In genomic region chr12:6294533-6295186, GRCh38 we compare ENCODE assay signal across 1 cellular context.
TF ChIP-seq lines count a peak whose summit lies in the region.

No MANE protein-coding gene starts in this region.

TF ChIP-seq in HepG2, 621 proteins besides CTCF, POLR2A, EP300 and RAD21 (continued from another document and continues in another):
- TF ChIP-seq GMEB2 (CRISPR knock-in tag; IDR thresholded peaks at IDR 0.05; ENCODE audit: low read depth) (no peak), THRA (CRISPR knock-in tag; IDR thresholded peaks at IDR 0.05; ENCODE audit: borderline replicate concordance) (0 out of 2 replicates have a peak, but pooled peaks have one; percentile 23), RFXAP (CRISPR knock-in tag; IDR thresholded peaks at IDR 0.05; ENCODE audit: borderline replicate concordance) (no peak), HDAC1 (CRISPR knock-in tag; IDR thresholded peaks at IDR 0.05) (peak; percentile 41), HMGXB3 (CRISPR knock-in tag; IDR thresholded peaks at IDR 0.05; ENCODE audit: borderline replicate concordance) (no peak), BORCS8-MEF2B (CRISPR knock-in tag; IDR thresholded peaks at IDR 0.05) (0 out of 2 replicates have a peak, but pooled peaks have one; percentile 12), SAFB2 (CRISPR knock-in tag; IDR thresholded peaks at IDR 0.05; ENCODE audit: borderline replicate concordance, low read depth) (no peak), ZNF407 (CRISPR knock-in tag; IDR thresholded peaks at IDR 0.05; ENCODE audit: not compliant biosample characterization) (no peak), SP140L (CRISPR knock-in tag; IDR thresholded peaks at IDR 0.05; ENCODE audit: borderline replicate concordance) (no peak), ARNT2 (CRISPR knock-in tag; IDR thresholded peaks at IDR 0.05; ENCODE audit: low read depth) (no peak), SAP130 (CRISPR knock-in tag; IDR thresholded peaks at IDR 0.05; ENCODE audit: low read depth) (peak; percentile 4; the same call in 1 of the 2 replicates), ZNF362 (CRISPR knock-in tag; IDR thresholded peaks at IDR 0.05; ENCODE audit: borderline replicate concordance) (peak; percentile 96), RAD51 (IDR thresholded peaks at IDR 0.05; ENCODE audit: borderline replicate concordance) (no peak), PHB2 (IDR thresholded peaks at IDR 0.05; ENCODE audit: partially characterized antibody) (no peak), ZBTB26 (CRISPR knock-in tag; IDR thresholded peaks at IDR 0.05; ENCODE audit: borderline replicate concordance) (no peak), YEATS2 (CRISPR knock-in tag; IDR thresholded peaks at IDR 0.05; ENCODE audit: borderline replicate concordance) (no peak), RXRB (CRISPR knock-in tag; IDR thresholded peaks at IDR 0.05; ENCODE audit: borderline replicate concordance) (peak; percentile 50; the same call in 1 of the 2 replicates), FOSL1 (CRISPR knock-in tag; IDR thresholded peaks at IDR 0.05; ENCODE audit: borderline replicate concordance) (no peak), SOX6 (IDR thresholded peaks at IDR 0.05) (no peak), SOX6 (CRISPR knock-in tag; IDR thresholded peaks at IDR 0.05) (peak; percentile 66), NFIC (IDR thresholded peaks at IDR 0.05; ENCODE audit: low read length) (peak; percentile 68; the same call in 1 of the 2 replicates), DNMT3B (CRISPR knock-in tag; conservative IDR thresholded peaks at IDR 0.05) (no peak), ZNF607 (CRISPR knock-in tag; IDR thresholded peaks at IDR 0.05; ENCODE audit: borderline replicate concordance) (no peak), ZNF792 (CRISPR knock-in tag; IDR thresholded peaks at IDR 0.05) (no peak), ZNF709 (CRISPR knock-in tag; IDR thresholded peaks at IDR 0.05) (no peak), KDM1A (CRISPR knock-in tag; IDR thresholded peaks at IDR 0.05) (no peak), ARID3A (IDR thresholded peaks at IDR 0.05; ENCODE audit: low read depth, low read length) (peak; percentile 82), ZNF280D (CRISPR knock-in tag; IDR thresholded peaks at IDR 0.05) (no peak), ELF4 (CRISPR knock-in tag; IDR thresholded peaks at IDR 0.05; ENCODE audit: borderline replicate concordance) (no peak), BRF2 (CRISPR knock-in tag; IDR thresholded peaks at IDR 0.05) (no peak), ZNF317 (CRISPR knock-in tag; IDR thresholded peaks at IDR 0.05) (no peak)
